1 cellular context compared by ENCODE assay signal in genomic region chr1:191993549-191993948, GRCh38.
TF ChIP-seq lines count a peak whose summit lies in the region.

No MANE protein-coding gene starts in this region.

TF ChIP-seq in GM12878, 131 proteins besides CTCF, POLR2A, EP300 and RAD21 (continued from another document):
- TF ChIP-seq PKNOX1 (IDR thresholded peaks at IDR 0.05): no peak
- no peak for TF ChIP-seq JUND (IDR thresholded peaks at IDR 0.05; ENCODE audit: low read depth, low read length)
- TF ChIP-seq JUNB (IDR thresholded peaks at IDR 0.05): no peak
- TF ChIP-seq RFX5 (IDR thresholded peaks at IDR 0.05; ENCODE audit: low read depth, low read length): no peak
- TF ChIP-seq CBX5 (IDR thresholded peaks at IDR 0.05; ENCODE audit: low read depth): no peak
- TF ChIP-seq, protein P1, sequence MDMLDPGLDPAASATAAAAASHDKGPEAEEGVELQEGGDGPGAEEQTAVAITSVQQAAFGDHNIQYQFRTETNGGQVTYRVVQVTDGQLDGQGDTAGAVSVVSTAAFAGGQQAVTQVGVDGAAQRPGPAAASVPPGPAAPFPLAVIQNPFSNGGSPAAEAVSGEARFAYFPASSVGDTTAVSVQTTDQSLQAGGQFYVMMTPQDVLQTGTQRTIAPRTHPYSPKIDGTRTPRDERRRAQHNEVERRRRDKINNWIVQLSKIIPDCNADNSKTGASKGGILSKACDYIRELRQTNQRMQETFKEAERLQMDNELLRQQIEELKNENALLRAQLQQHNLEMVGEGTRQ (IDR thresholded peaks at IDR 0.05; ENCODE audit: borderline replicate concordance, low read depth, low read length): no peak
- no peak for TF ChIP-seq BMI1 (IDR thresholded peaks at IDR 0.05; ENCODE audit: borderline replicate concordance)
- no peak for TF ChIP-seq PAX5 (IDR thresholded peaks at IDR 0.05; ENCODE audit: borderline replicate concordance, low read depth, low read length)
- no peak for TF ChIP-seq RAD51 (IDR thresholded peaks at IDR 0.05)
- TF ChIP-seq E2F4 (IDR thresholded peaks at IDR 0.05; ENCODE audit: low read depth, low read length): no peak
- TF ChIP-seq MTA3 (IDR thresholded peaks at IDR 0.05; ENCODE audit: borderline replicate concordance, low read length): no peak
- no peak for TF ChIP-seq CHD2 (IDR thresholded peaks at IDR 0.05; ENCODE audit: borderline replicate concordance, low read depth, low read length)
- no peak for TF ChIP-seq ASH2L (IDR thresholded peaks at IDR 0.05; ENCODE audit: borderline replicate concordance, low read depth)
- TF ChIP-seq CHD1 (IDR thresholded peaks at IDR 0.05; ENCODE audit: low read depth, low read length): no peak
- TF ChIP-seq USF1 (IDR thresholded peaks at IDR 0.05; ENCODE audit: borderline replicate concordance, extremely low read length, insufficient read depth, low read depth, low read length): no peak
- TF ChIP-seq, protein P2, sequence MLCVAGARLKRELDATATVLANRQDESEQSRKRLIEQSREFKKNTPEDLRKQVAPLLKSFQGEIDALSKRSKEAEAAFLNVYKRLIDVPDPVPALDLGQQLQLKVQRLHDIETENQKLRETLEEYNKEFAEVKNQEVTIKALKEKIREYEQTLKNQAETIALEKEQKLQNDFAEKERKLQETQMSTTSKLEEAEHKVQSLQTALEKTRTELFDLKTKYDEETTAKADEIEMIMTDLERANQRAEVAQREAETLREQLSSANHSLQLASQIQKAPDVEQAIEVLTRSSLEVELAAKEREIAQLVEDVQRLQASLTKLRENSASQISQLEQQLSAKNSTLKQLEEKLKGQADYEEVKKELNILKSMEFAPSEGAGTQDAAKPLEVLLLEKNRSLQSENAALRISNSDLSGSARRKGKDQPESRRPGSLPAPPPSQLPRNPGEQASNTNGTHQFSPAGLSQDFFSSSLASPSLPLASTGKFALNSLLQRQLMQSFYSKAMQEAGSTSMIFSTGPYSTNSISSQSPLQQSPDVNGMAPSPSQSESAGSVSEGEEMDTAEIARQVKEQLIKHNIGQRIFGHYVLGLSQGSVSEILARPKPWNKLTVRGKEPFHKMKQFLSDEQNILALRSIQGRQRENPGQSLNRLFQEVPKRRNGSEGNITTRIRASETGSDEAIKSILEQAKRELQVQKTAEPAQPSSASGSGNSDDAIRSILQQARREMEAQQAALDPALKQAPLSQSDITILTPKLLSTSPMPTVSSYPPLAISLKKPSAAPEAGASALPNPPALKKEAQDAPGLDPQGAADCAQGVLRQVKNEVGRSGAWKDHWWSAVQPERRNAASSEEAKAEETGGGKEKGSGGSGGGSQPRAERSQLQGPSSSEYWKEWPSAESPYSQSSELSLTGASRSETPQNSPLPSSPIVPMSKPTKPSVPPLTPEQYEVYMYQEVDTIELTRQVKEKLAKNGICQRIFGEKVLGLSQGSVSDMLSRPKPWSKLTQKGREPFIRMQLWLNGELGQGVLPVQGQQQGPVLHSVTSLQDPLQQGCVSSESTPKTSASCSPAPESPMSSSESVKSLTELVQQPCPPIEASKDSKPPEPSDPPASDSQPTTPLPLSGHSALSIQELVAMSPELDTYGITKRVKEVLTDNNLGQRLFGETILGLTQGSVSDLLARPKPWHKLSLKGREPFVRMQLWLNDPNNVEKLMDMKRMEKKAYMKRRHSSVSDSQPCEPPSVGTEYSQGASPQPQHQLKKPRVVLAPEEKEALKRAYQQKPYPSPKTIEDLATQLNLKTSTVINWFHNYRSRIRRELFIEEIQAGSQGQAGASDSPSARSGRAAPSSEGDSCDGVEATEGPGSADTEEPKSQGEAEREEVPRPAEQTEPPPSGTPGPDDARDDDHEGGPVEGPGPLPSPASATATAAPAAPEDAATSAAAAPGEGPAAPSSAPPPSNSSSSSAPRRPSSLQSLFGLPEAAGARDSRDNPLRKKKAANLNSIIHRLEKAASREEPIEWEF (IDR thresholded peaks at IDR 0.05; ENCODE audit: insufficient replicate concordance, low read depth, low read length): no peak
- no peak for TF ChIP-seq NFYA (IDR thresholded peaks at IDR 0.05; ENCODE audit: borderline replicate concordance, low read depth, low read length)
